16 cellular contexts compared by ENCODE assay signal in genomic region chr16:56995136-56995805, GRCh38. TPM values are rescaled to one million over a fixed set of nuclear protein-coding genes. Genes with fewer than 3 reads are reported as not detected.
DNase-seq lines count a peak whose midpoint lies in the region; ATAC-seq, FAIRE-seq and TF ChIP-seq lines count a peak whose summit lies in the region.
"Had no signal": no experiment of that assay in that cellular context is flagged by ENCODE, and none has a peak within 500 bp of the region (broad histone marks: within the 10 kb centered on the region; RNA-seq: fewer than 3 reads in every experiment).

No MANE protein-coding gene starts in this region.

- no peak for FAIRE-seq in H1 (lab: Jason Lieb, UNC)
- FAIRE-seq: astrocyte, kidney had no signal

- no peak overlapping the region for H2BK12ac ChIP-seq in H1 (ENCODE audit: low read depth, low read length)

- WGBS in H1 (ENCODE audit: extremely low coverage in 1 of 2, insufficient coverage in 1 of 2, insufficient read length in 1 of 2, insufficient replicate concordance in 2 of 2, low coverage in 1 of 2, low lambda C conversion rate in 2 of 2, missing lambda C conversion rate in 1 of 2), 2 experiments, result 81% methylated on average over 12 of the region's 12 CpGs; no CpG with 5 or more reads in 1 of the 2 experiments

- no peak overlapping the region for H2AK5ac ChIP-seq in H1 (ENCODE audit: low read depth, low read length)

- no peak overlapping the region for H4K91ac ChIP-seq in H1 (replicated peaks; ENCODE audit: insufficient read length, low read length)

- no peak overlapping the region for H3K27ac ChIP-seq in H1 (ENCODE audit: low read depth, low read length)
- H3K27ac ChIP-seq: hepatocyte, suprapubic skin had no signal

- H3K56ac ChIP-seq in H1 (replicated peaks; ENCODE audit: insufficient read length, low read depth, low read length), result no peak overlapping the region

- no peak overlapping the region for H4K8ac ChIP-seq in H1 (ENCODE audit: extremely low read depth, insufficient read depth, low read length)

- no peak overlapping the region for H3K18ac ChIP-seq in H1 (ENCODE audit: extremely low read depth, low read length)

- H3K23me2 ChIP-seq in H1 (ENCODE audit: low read depth, low read length), result no peaks in the 10 kb centered on the region

- no peak overlapping the region for H3K4me2 ChIP-seq in H1 (ENCODE audit: insufficient read depth in 1 of 2, low read depth in 2 of 2, low read length in 2 of 2)
- H3K4me2 ChIP-seq: hepatocyte had no signal

- H3K27ac Mint-ChIP-seq in activated naive CD4-positive, alpha-beta T cell treated with anti-CD3 and anti-CD28 coated beads, Interleukin-2, amount 50 U/mL, for 24 hours, result peak overlapping the region; percentile 84
- peak overlapping the region; percentile 78 for H3K27ac Mint-ChIP-seq in activated CD4-positive, alpha-beta memory T cell treated with anti-CD3 and anti-CD28 coated beads for 36 hours
- peak overlapping the region; percentile 62 to 90 for H3K27ac Mint-ChIP-seq in stimulated activated naive CD8-positive, alpha-beta T cell treated with anti-CD3 and anti-CD28 coated beads, Interleukin-15, amount 100 ng/mL, for 72 hours
- H3K27ac Mint-ChIP-seq: WTC11 had no signal

- TF ChIP-seq EP300 in H1 (IDR thresholded peaks at IDR 0.05; ENCODE audit: borderline replicate concordance in 1 of 2, low read depth in 2 of 2, low read length in 2 of 2), result no peak

- no peak for DNase-seq in activated naive CD4-positive, alpha-beta T cell (lab: John Stamatoyannopoulos, UW)
- no peak for DNase-seq in activated CD4-positive, alpha-beta memory T cell treated with anti-CD3 and anti-CD28 coated beads for 36 hours
- no peak for DNase-seq in H1 (ENCODE audit: low read depth in 1 of 2, low spot score in 2 of 2)
- no peak for DNase-seq in stimulated activated naive CD8-positive, alpha-beta T cell treated with anti-CD3 and anti-CD28 coated beads, Interleukin-15, amount 100 ng/mL, for 72 hours
- DNase-seq in left lobe of liver (ENCODE audit: low spot score), result no peak
- DNase-seq in NOMO-1 treated with dmso at 0.1 percent for 144 hours (lab: John Stamatoyannopoulos, UW; ENCODE audit: unreplicated experiment), result no peak
- no peak for DNase-seq in HEK293T (ENCODE audit: extremely low spot score)
- DNase-seq: kidney, NCI-H187, NCI-H446 treated with DMSO at 0.1 percent for 48 hours, retina had no signal

- no peak overlapping the region for H3K23ac ChIP-seq in H1 (ENCODE audit: insufficient read length)

- no peak overlapping the region for H2BK15ac ChIP-seq in H1 (ENCODE audit: low read length)

- no peak for TF ChIP-seq RAD21 in H1 (IDR thresholded peaks at IDR 0.05 in 1 of 2, conservative IDR thresholded peaks at IDR 0.05 in 1 of 2; ENCODE audit: low read depth in 2 of 2, low read length in 2 of 2)

- no peak overlapping the region for H3K9ac ChIP-seq in H1 (replicated peaks in 1 of 4; ENCODE audit: extremely low read depth in 1 of 4, low read depth in 3 of 4, low read length in 3 of 4)

- H3K9me3 Mint-ChIP-seq in activated naive CD4-positive, alpha-beta T cell treated with anti-CD3 and anti-CD28 coated beads, Interleukin-2, amount 50 U/mL, for 24 hours, result no peaks in the 10 kb centered on the region
- no peaks in the 10 kb centered on the region for H3K9me3 Mint-ChIP-seq in activated CD4-positive, alpha-beta memory T cell treated with anti-CD3 and anti-CD28 coated beads for 36 hours
- H3K9me3 Mint-ChIP-seq in stimulated activated naive CD8-positive, alpha-beta T cell treated with anti-CD3 and anti-CD28 coated beads, Interleukin-15, amount 100 ng/mL, for 72 hours, result no peaks in the 10 kb centered on the region
- H3K9me3 Mint-ChIP-seq: WTC11 had no signal

- H3K4me1 ChIP-seq in H1 (replicated peaks in 1 of 4; ENCODE audit: control insufficient read depth in 3 of 4, insufficient read depth in 4 of 4, low read length in 3 of 4), result peaks cover 0 to 5% (median 0%) of the 10 kb centered on the region in 4 experiments; a peak in 2 of 7 replicates

- no peak overlapping the region for H3K4ac ChIP-seq in H1 (replicated peaks; ENCODE audit: insufficient read length, low read depth, low read length)

- H4K20me1 ChIP-seq in H1 (replicated peaks in 1 of 2; ENCODE audit: control insufficient read depth in 1 of 2, insufficient read depth in 2 of 2, low read length in 2 of 2), result no peaks in the 10 kb centered on the region

- H3K36me3 ChIP-seq in H1 (ENCODE audit: control insufficient read depth in 2 of 4, insufficient read depth in 4 of 4, low read length in 3 of 4), result no peaks in the 10 kb centered on the region
- H3K36me3 ChIP-seq: suprapubic skin had no signal

- 0 out of 2 replicates have a peak overlapping the region, but pooled peaks have one; percentile 11 for H2BK5ac ChIP-seq in H1 (ENCODE audit: low read depth, low read length)

- no peak overlapping the region for H4K5ac ChIP-seq in H1 (ENCODE audit: insufficient read length, low read depth, low read length)

- no peaks in the 10 kb centered on the region for H3K27me3 Mint-ChIP-seq in activated naive CD4-positive, alpha-beta T cell treated with anti-CD3 and anti-CD28 coated beads, Interleukin-2, amount 50 U/mL, for 24 hours
- no peaks in the 10 kb centered on the region for H3K27me3 Mint-ChIP-seq in activated CD4-positive, alpha-beta memory T cell treated with anti-CD3 and anti-CD28 coated beads for 36 hours
- no peaks in the 10 kb centered on the region for H3K27me3 Mint-ChIP-seq in stimulated activated naive CD8-positive, alpha-beta T cell treated with anti-CD3 and anti-CD28 coated beads, Interleukin-15, amount 100 ng/mL, for 72 hours

- H3K27me3 ChIP-seq in H1 (replicated peaks in 1 of 4; ENCODE audit: control insufficient read depth in 3 of 4, extremely low read depth in 1 of 4, insufficient read depth in 3 of 4, low read length in 3 of 4), result peaks cover 0 to 11% (median 9%) of the 10 kb centered on the region in 4 experiments; a peak in 6 of 7 replicates
- H3K27me3 ChIP-seq: suprapubic skin had no signal

- peaks cover 26% of the 10 kb centered on the region for H3K36me3 Mint-ChIP-seq in activated naive CD4-positive, alpha-beta T cell treated with anti-CD3 and anti-CD28 coated beads, Interleukin-2, amount 50 U/mL, for 24 hours
- H3K36me3 Mint-ChIP-seq in activated CD4-positive, alpha-beta memory T cell treated with anti-CD3 and anti-CD28 coated beads for 36 hours, result peaks cover 54% of the 10 kb centered on the region
- H3K36me3 Mint-ChIP-seq: WTC11 had no signal

- H3K4me1 Mint-ChIP-seq in activated naive CD4-positive, alpha-beta T cell treated with anti-CD3 and anti-CD28 coated beads, Interleukin-2, amount 50 U/mL, for 24 hours, result peaks cover 84% of the 10 kb centered on the region
- peaks cover 78% of the 10 kb centered on the region for H3K4me1 Mint-ChIP-seq in activated CD4-positive, alpha-beta memory T cell treated with anti-CD3 and anti-CD28 coated beads for 36 hours (ENCODE audit: low read depth)
- H3K4me1 Mint-ChIP-seq in stimulated activated naive CD8-positive, alpha-beta T cell treated with anti-CD3 and anti-CD28 coated beads, Interleukin-15, amount 100 ng/mL, for 72 hours, result peaks cover 94% of the 10 kb centered on the region

- ATAC-seq in stimulated activated naive CD8-positive, alpha-beta T cell treated with anti-CD3 and anti-CD28 coated beads, Interleukin-15, amount 100 ng/mL, for 72 hours, result no peak
- no peak for ATAC-seq in left lobe of liver
- ATAC-seq: WTC11 had no signal

- no peak overlapping the region for H3K4me3 ChIP-seq in H1 (ENCODE audit: extremely low read depth in 1 of 4, insufficient read depth in 2 of 4, low read depth in 3 of 4, low read length in 4 of 4)
- H3K4me3 ChIP-seq: hepatocyte, suprapubic skin had no signal

- no peaks in the 10 kb centered on the region for H3K79me2 ChIP-seq in H1 (ENCODE audit: control insufficient read depth in 1 of 2, insufficient read depth in 2 of 2, low read length in 2 of 2)
- H3K79me2 ChIP-seq: hepatocyte had no signal

- no peak overlapping the region for H3K14ac ChIP-seq in H1 (ENCODE audit: insufficient read length)

- TF ChIP-seq POLR2A in H1 (IDR thresholded peaks at IDR 0.05; ENCODE audit: control extremely low read depth in 1 of 2, low read depth in 2 of 2, low read length in 2 of 2), result no peak

- H3K9me3 ChIP-seq in H1 (ENCODE audit: insufficient read depth in 2 of 2, low read depth in 1 of 2, low read length in 1 of 2), result no peaks in the 10 kb centered on the region
- H3K9me3 ChIP-seq: suprapubic skin had no signal

- POLR2A ChIA-PET in activated CD4-positive, alpha-beta memory T cell treated with anti-CD3 and anti-CD28 coated beads for 36 hours (lab: Charles Lee), result interaction anchor here (1.0 to 1.8 kb wide), 5 partner anchors 8 to 62 kb away, joined by 3 to 6 read pairs (median 5); no protein-coding TSS in a partner anchor
- POLR2A ChIA-PET in H1 (lab: Charles Lee; ENCODE audit: partially characterized antibody) (interaction anchor here (0.8 kb wide), 1 partner anchor 64 kb away, joined by 4 read pairs; no protein-coding TSS in a partner anchor), HEK293T (lab: Yijun Ruan, JAX) (interaction anchor here (0.6 kb wide), 1 partner anchor 32 kb away, joined by 5 read pairs; no protein-coding TSS in a partner anchor)

- TF ChIP-seq CTCF in H1 (IDR thresholded peaks at IDR 0.05; ENCODE audit: control extremely low read depth in 1 of 3, insufficient read depth in 1 of 3, low read depth in 1 of 3, low read length in 3 of 3), result no peak

- CTCF ChIA-PET in activated CD4-positive, alpha-beta memory T cell treated with anti-CD3 and anti-CD28 coated beads for 36 hours (lab: Charles Lee), result interaction anchor here (2.4 kb wide), 1 partner anchor 16 kb away, joined by 10 read pairs; no protein-coding TSS in a partner anchor
- CTCF ChIA-PET in H1 (lab: Charles Lee; ENCODE audit: partially characterized antibody) (interaction anchor here (0.8 to 1.7 kb wide), 8 partner anchors 10 to 75 kb away, joined by 3 to 11 read pairs (median 5); no protein-coding TSS in a partner anchor), HEK293T (lab: Yijun Ruan, JAX) (interaction anchor here (1.4 kb wide), 1 partner anchor 10 kb away, joined by 5 read pairs; no protein-coding TSS in a partner anchor)

- no peaks in the 10 kb centered on the region for H3K79me1 ChIP-seq in H1 (ENCODE audit: low read depth, low read length)

- H2BK120ac ChIP-seq in H1 (replicated peaks; ENCODE audit: low read depth, low read length), result no peak overlapping the region

- intact Hi-C loops in activated CD4-positive, alpha-beta memory T cell treated with anti-CD3 and anti-CD28 coated beads for 36 hours (cut with micrococcal nuclease), result no loop called here

- no peak overlapping the region for H2BK20ac ChIP-seq in H1 (ENCODE audit: low read length)

- H2AFZ ChIP-seq in H1 (ENCODE audit: low read length), result no peak overlapping the region
- H2AFZ ChIP-seq: hepatocyte had no signal

- peak overlapping the region; percentile 66 for H3K4me3 Mint-ChIP-seq in activated naive CD4-positive, alpha-beta T cell treated with anti-CD3 and anti-CD28 coated beads, Interleukin-2, amount 50 U/mL, for 24 hours
- peak overlapping the region; percentile 62 for H3K4me3 Mint-ChIP-seq in activated CD4-positive, alpha-beta memory T cell treated with anti-CD3 and anti-CD28 coated beads for 36 hours
- H3K4me3 Mint-ChIP-seq in stimulated activated naive CD8-positive, alpha-beta T cell treated with anti-CD3 and anti-CD28 coated beads, Interleukin-15, amount 100 ng/mL, for 72 hours, result peak overlapping the region; percentile 79 to 81
- H3K4me3 Mint-ChIP-seq: WTC11 had no signal

RNA-seq across cellular contexts. Expression of gene NLRC5, which starts 5.9 kb away (rescaled TPM):
- 100 to 1,000 TPM; 151 to 167 TPM for total RNA-seq in activated CD4-positive, alpha-beta memory T cell treated with anti-CD3 and anti-CD28 coated beads for 36 hours
- 2.8 and 3.2 TPM in 2 replicates for total RNA-seq in H1 (2021; fragmentation: NEBNext Ultra II Directional; extraction: Animal tissue kit (Norgen Biotek cat#: 25700))
- 2.0 and 2.2 TPM in 2 replicates for polyA plus RNA-seq in H1 (2011; rRNA removed)
- 1.8 TPM for polyA plus RNA-seq in H1 (2011; cell fraction: cytosol; rRNA removed)
- polyA plus RNA-seq in H1 (2011; cell fraction: nucleus; rRNA removed), result 8.8 TPM
- 0.97 to 4.4 TPM (median 2.8 TPM) in 4 replicates for polyA plus RNA-seq in H1 (2012, experiment 1 of 2)
- polyA plus RNA-seq in H1 (2012, experiment 2 of 2), result 1.3 TPM
- 1.3 TPM for polyA plus RNA-seq in H1 (2013, experiment 1 of 2)
- 1.1 TPM for polyA plus RNA-seq in H1 (2013, experiment 2 of 2)
- polyA minus RNA-seq in H1 (2011; rRNA and poly(A)+ RNA removed), result 4.4 and 5.0 TPM in 2 replicates
- polyA minus RNA-seq in H1 (2011; cell fraction: cytosol; rRNA and poly(A)+ RNA removed), result 2.4 TPM
- 10.5 TPM for polyA minus RNA-seq in H1 (2011; cell fraction: nucleus; rRNA and poly(A)+ RNA removed)
- 6.4 TPM for total RNA-seq in left lobe of liver

RNA-seq across cellular contexts. Expression of gene CETP, which starts 33.5 kb away (rescaled TPM):
- not detected for total RNA-seq in activated CD4-positive, alpha-beta memory T cell treated with anti-CD3 and anti-CD28 coated beads for 36 hours
- not detected in 2 replicates for total RNA-seq in H1 (2021; fragmentation: NEBNext Ultra II Directional; extraction: Animal tissue kit (Norgen Biotek cat#: 25700))
- not detected in 2 replicates for polyA plus RNA-seq in H1 (2011; rRNA removed)
- polyA plus RNA-seq in H1 (2011; cell fraction: cytosol; rRNA removed), result not detected
- not detected for polyA plus RNA-seq in H1 (2011; cell fraction: nucleus; rRNA removed)
- 0.09 TPM in 1 of 4 replicates, not detected in the others for polyA plus RNA-seq in H1 (2012, experiment 1 of 2)
- polyA plus RNA-seq in H1 (2012, experiment 2 of 2), result not detected
- not detected for polyA plus RNA-seq in H1 (2013, experiment 1 of 2)
- 0.02 TPM for polyA plus RNA-seq in H1 (2013, experiment 2 of 2)
- not detected in 2 replicates for polyA minus RNA-seq in H1 (2011; rRNA and poly(A)+ RNA removed)
- polyA minus RNA-seq in H1 (2011; cell fraction: cytosol; rRNA and poly(A)+ RNA removed), result not detected
- polyA minus RNA-seq in H1 (2011; cell fraction: nucleus; rRNA and poly(A)+ RNA removed), result not detected
- 3.8 TPM for total RNA-seq in left lobe of liver
- total RNA-seq: astrocyte, hepatocyte, WTC11 had no signal
- polyA plus RNA-seq: hepatocyte had no signal

Comparison
In these comparisons a context has a peak if more than half of its experiments do, and no peak if none do; other contexts are left out.
1. RNA of gene NLRC5, which starts 5.9 kb away (total RNA-seq): 151 to 167 TPM in activated CD4-positive, alpha-beta memory T cell treated with anti-CD3 and anti-CD28 coated beads for 36 hours; 6.4 TPM in left lobe of liver (single experiment) and 2.8 to 3.2 TPM in H1; every median in the first group is over 10 times any median in the second.
2. Peak in every context shown above with its lines, with median percentiles within 50 percentile points of each other: H3K27ac Mint-ChIP-seq and H3K4me3 Mint-ChIP-seq.